8 cellular contexts compared by ENCODE assay signal in the genomic region with DNA sequence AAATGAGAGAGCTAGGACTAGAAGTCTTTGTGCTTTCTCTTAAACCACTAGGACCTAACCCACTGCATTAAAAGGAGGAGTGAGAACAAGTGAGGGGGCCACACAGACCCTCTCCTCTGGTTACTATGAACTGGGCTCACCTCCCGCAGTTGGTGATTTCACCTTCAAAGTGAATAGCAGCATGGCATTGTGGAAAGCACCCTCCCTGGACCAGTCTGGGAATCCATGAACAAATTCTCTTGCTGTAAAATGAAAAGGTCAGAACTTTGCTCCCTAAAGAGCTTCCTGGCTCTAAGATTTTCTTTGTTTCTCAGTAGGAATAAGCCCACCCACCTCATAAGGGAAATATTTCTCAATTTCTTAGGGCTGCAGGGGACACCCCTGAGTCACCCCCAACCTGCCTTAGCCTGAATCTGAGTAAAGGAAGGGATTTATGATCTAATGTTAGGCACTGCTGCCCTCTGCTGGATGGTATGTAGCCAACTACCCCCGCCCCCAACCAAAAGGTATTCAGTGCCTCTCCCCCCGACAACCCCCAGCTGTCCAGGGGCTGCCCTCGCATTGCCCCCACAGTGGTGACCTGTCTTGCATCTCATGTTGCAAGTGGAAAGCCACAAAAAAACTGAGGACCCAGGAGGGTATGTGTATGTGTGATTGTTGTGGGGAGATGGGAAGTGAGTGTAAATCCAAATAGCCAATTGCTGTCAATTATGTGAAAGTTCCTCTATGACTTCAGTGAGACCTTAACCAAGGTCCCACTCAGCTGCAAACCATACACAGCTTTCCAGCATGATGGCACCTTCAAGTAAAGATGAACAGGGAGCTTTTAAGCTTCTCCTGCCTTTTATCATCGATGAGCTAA.
DNase-seq lines count a peak whose midpoint lies in the region; ATAC-seq and TF ChIP-seq lines count a peak whose summit lies in the region.

No MANE protein-coding gene starts in this region.

- H3K4me3 ChIP-seq in fibroblast of the aortic adventitia (ENCODE audit: low read depth, low read length): no peak overlapping the region

- peak; percentile 66 for TF ChIP-seq CTCF in fibroblast of the aortic adventitia (IDR thresholded peaks at IDR 0.05; ENCODE audit: insufficient read depth, low read length)

- ATAC-seq in HG03460 (IDR thresholded peaks at IDR 0.05; ENCODE audit: unreplicated experiment) (peak; percentile 48), HG02970 (IDR thresholded peaks at IDR 0.05; ENCODE audit: low FRiP score, unreplicated experiment) (no peak)

- peak; percentile 6 for DNase-seq in activated CD4-positive, CD25-positive, alpha-beta regulatory T cell treated with anti-CD3 and anti-CD28 coated beads, Interleukin-2, amount 50 U/mL, for 16 hours (ENCODE audit: low read depth, low spot score)
- DNase-seq in activated CD4-positive, CD25-positive, alpha-beta regulatory T cell (lab: John Stamatoyannopoulos, UW): no peak
- DNase-seq in NCI-H82 (lab: John Stamatoyannopoulos, UW) (peak; percentile 81), activated T-cell treated with anti-CD3 and anti-CD28 coated beads for 48 hours (ENCODE audit: low read depth) (peak; percentile 24), fibroblast of the aortic adventitia (ENCODE audit: low read depth) (peak; percentile 58), nucleus accumbens (lab: John Stamatoyannopoulos, UW) (peak in 34 of 56 donors; percentile 4 to 75 (median 25))

Comparison
In these comparisons a context has a peak if more than half of its experiments do, and no peak if none do; other contexts are left out.
1. DNase-seq: peak in activated CD4-positive, CD25-positive, alpha-beta regulatory T cell treated with anti-CD3 and anti-CD28 coated beads, Interleukin-2, amount 50 U/mL, for 16 hours (single experiment), NCI-H82 (single experiment), activated T-cell treated with anti-CD3 and anti-CD28 coated beads for 48 hours (single experiment), fibroblast of the aortic adventitia (single experiment) and nucleus accumbens (34 of 56); none in activated CD4-positive, CD25-positive, alpha-beta regulatory T cell (0 of 4).